Comparison of ENCODE assay signal across 1 cellular context in genomic region chr12:62911288-62911687, GRCh38.
TF ChIP-seq lines count a peak whose summit lies in the region.

No MANE protein-coding gene starts in this region.

TF ChIP-seq in H1, 55 proteins besides CTCF, POLR2A, EP300 and RAD21:
- no peak for TF ChIP-seq SIX5 (IDR thresholded peaks at IDR 0.05; ENCODE audit: low read depth, low read length)
- TF ChIP-seq MAFK (IDR thresholded peaks at IDR 0.05; ENCODE audit: low read depth, low read length) = peak; percentile 54; the same call in 1 of the 2 replicates
- no peak for TF ChIP-seq ATF2 (IDR thresholded peaks at IDR 0.05; ENCODE audit: low read length)
TF ChIP-seq in H1: peak in this region for 1.
